1 cellular context compared by ENCODE assay signal in the genomic region with DNA sequence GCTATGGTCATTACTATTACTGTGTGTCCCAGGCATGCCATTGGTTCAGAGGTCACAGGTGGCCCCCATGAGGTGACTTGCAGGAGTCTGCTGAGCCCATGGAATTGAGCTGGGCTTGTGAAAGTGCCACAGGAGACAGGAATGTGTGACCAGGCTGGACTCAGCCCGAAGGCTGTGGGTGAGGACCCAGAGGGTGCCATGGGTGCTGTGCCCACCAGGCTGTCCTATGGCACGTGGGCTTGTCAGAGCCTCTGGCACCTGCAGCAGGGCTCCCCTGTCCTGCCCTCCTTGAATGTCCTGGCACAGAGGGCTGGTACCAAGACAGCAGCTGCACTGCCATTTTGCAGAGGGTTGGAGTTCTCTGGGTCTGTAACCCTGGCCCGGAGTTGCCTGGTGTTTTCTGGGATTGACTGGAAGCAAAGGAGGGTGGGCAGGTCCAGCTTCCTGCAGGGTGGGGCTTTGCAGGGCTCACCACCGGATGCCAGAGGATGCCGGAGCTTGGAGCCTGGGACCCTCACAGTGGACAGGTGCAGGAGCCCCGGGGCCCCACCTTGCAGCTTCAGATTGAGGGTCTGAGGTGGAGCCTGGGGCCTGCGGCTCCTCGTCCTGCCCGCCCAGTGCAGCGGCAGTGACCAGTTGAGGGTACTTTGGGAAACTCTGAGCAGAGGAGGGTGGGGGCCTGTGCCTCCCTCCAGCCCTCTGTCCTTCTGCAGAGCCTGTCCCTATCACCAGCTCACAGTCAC.
TF ChIP-seq lines count a peak whose summit lies in the region.

No MANE protein-coding gene starts in this region.

TF ChIP-seq in IMR-90, 13 proteins besides CTCF, POLR2A, EP300 and RAD21:
- TF ChIP-seq MAZ (IDR thresholded peaks at IDR 0.05; ENCODE audit: borderline replicate concordance, low read depth, low read length) (no peak), CHD1 (IDR thresholded peaks at IDR 0.05; ENCODE audit: low read depth, low read length) (no peak), RFX5 (IDR thresholded peaks at IDR 0.05; ENCODE audit: low read depth, low read length) (no peak), MAFK (IDR thresholded peaks at IDR 0.05; ENCODE audit: low read depth, low read length) (no peak), MXI1 (IDR thresholded peaks at IDR 0.05; ENCODE audit: borderline replicate concordance, low read depth, low read length) (no peak), BHLHE40 (IDR thresholded peaks at IDR 0.05; ENCODE audit: low read depth, low read length) (no peak), RCOR1 (IDR thresholded peaks at IDR 0.05; ENCODE audit: insufficient replicate concordance, low read length) (no peak), CEBPB (IDR thresholded peaks at IDR 0.05; ENCODE audit: low read depth, low read length) (no peak), SMC3 (IDR thresholded peaks at IDR 0.05; ENCODE audit: low read depth, low read length) (no peak), NFE2L2 (IDR thresholded peaks at IDR 0.05; ENCODE audit: low read depth, low read length) (no peak), FOS (IDR thresholded peaks at IDR 0.05; ENCODE audit: low read depth, low read length) (no peak)
- TF ChIP-seq, protein P1, sequence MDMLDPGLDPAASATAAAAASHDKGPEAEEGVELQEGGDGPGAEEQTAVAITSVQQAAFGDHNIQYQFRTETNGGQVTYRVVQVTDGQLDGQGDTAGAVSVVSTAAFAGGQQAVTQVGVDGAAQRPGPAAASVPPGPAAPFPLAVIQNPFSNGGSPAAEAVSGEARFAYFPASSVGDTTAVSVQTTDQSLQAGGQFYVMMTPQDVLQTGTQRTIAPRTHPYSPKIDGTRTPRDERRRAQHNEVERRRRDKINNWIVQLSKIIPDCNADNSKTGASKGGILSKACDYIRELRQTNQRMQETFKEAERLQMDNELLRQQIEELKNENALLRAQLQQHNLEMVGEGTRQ (IDR thresholded peaks at IDR 0.05; ENCODE audit: low read depth, low read length) = no peak
- TF ChIP-seq, protein P2, sequence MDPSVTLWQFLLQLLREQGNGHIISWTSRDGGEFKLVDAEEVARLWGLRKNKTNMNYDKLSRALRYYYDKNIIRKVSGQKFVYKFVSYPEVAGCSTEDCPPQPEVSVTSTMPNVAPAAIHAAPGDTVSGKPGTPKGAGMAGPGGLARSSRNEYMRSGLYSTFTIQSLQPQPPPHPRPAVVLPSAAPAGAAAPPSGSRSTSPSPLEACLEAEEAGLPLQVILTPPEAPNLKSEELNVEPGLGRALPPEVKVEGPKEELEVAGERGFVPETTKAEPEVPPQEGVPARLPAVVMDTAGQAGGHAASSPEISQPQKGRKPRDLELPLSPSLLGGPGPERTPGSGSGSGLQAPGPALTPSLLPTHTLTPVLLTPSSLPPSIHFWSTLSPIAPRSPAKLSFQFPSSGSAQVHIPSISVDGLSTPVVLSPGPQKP (IDR thresholded peaks at IDR 0.05; ENCODE audit: borderline replicate concordance, low read depth, low read length) = no peak
